In genomic region chr7:129375221-129375938, GRCh38 we compare ENCODE assay signal across 23 cellular contexts. TPM values are rescaled to one million over a fixed set of nuclear protein-coding genes. Genes with fewer than 3 reads are reported as not detected.
A peak's percentile ranks its signal among the peaks of the same experiment; 100 is the strongest.
DNase-seq lines count a peak whose midpoint lies in the region; ATAC-seq and TF ChIP-seq lines count a peak whose summit lies in the region.
"Had no signal": no experiment of that assay in that cellular context is flagged by ENCODE, and none has a peak within 500 bp of the region (broad histone marks: within the 10 kb centered on the region; RNA-seq: fewer than 3 reads in every experiment).

No MANE protein-coding gene starts in this region.

- H3K9me3 ChIP-seq in body of pancreas, result no peaks in the 10 kb centered on the region
- H3K9me3 ChIP-seq in prostate gland, result no peaks in the 10 kb centered on the region
- H3K9me3 ChIP-seq: MG63 had no signal

- WGBS in body of pancreas, 2 donors, result 56 to 75% methylated on average over 2 of the region's 2 CpGs
- WGBS in prostate gland, result 98% methylated on average over 2 of the region's 2 CpGs

- intact Hi-C loops in body of pancreas (cut with DNase I) (no loop called here), prostate gland (cut with DNase I) (no loop called here)

- ATAC-seq in body of pancreas (peak; percentile 42), left lobe of liver (peak; percentile 28), GM21381 (IDR thresholded peaks at IDR 0.05; ENCODE audit: unreplicated experiment) (no peak), HG02852 (IDR thresholded peaks at IDR 0.05; ENCODE audit: unreplicated experiment) (no peak)
- ATAC-seq: esophagus mucosa; naive thymus-derived CD4-positive, alpha-beta T cell had no signal

- DNase-seq in NCI-H146 (lab: John Stamatoyannopoulos, UW) (peak; percentile 7), NCI-H146 treated with DMSO at 0.1 percent for 48 hours (lab: John Stamatoyannopoulos, UW; ENCODE audit: unreplicated experiment) (no peak), body of pancreas (no peak), left lobe of liver (ENCODE audit: low spot score) (no peak), prostate gland (ENCODE audit: low spot score) (no peak)
- DNase-seq: activated CD4-positive, alpha-beta memory T cell treated with anti-CD3 and anti-CD28 coated beads, Interleukin-2, amount 10 ng/mL, durations not matched to agents 7 days and 5 days; activated naive CD8-positive, alpha-beta T cell treated with anti-CD3 and anti-CD28 coated beads for 36 hours; GF-D8; IMR-90; MG63; naive thymus-derived CD4-positive, alpha-beta T cell; NCI-H2029 treated with DMSO at 0.1 percent for 48 hours; NCI-H524 treated with DMSO at 0.1 percent for 48 hours; OCI-M1; posterior cingulate gyrus; stimulated activated CD4-positive, alpha-beta T cell treated with anti-CD3 and anti-CD28 coated beads, Interleukin-4, amount 100 ng/mL, for 1 hour had no signal

- H3K36me3 ChIP-seq in body of pancreas (replicated peaks in 1 of 2; ENCODE audit: insufficient read depth in 1 of 2, low read depth in 2 of 2), result no peaks in the 10 kb centered on the region
- H3K36me3 ChIP-seq in prostate gland, result no peaks in the 10 kb centered on the region
- H3K36me3 ChIP-seq: MG63 had no signal

- no peak for TF ChIP-seq CTCF in body of pancreas (IDR thresholded peaks at IDR 0.05)
- no peak for TF ChIP-seq CTCF in prostate gland (IDR thresholded peaks at IDR 0.05)

- no peaks in the 10 kb centered on the region for H3K27me3 ChIP-seq in body of pancreas
- H3K27me3 ChIP-seq in prostate gland (replicated peaks; ENCODE audit: insufficient read depth), result no peaks in the 10 kb centered on the region
- H3K27me3 ChIP-seq: MG63 had no signal

- no peak for TF ChIP-seq POLR2A in body of pancreas (IDR thresholded peaks at IDR 0.05)
- no peak for TF ChIP-seq POLR2A in prostate gland (IDR thresholded peaks at IDR 0.05)

- H3K4me3 ChIP-seq in body of pancreas, result no peak overlapping the region
- H3K4me3 ChIP-seq in prostate gland, result no peak overlapping the region
- H3K4me3 ChIP-seq: lung, MG63, skin epidermis had no signal

- H3K27ac ChIP-seq in body of pancreas, result peak overlapping the region; percentile 0 to 38 (median 8)
- peak overlapping the region; percentile 25 for H3K27ac ChIP-seq in temporal lobe (ENCODE audit: low read depth, low read length)
- no peak overlapping the region for H3K27ac ChIP-seq in prostate gland
- H3K27ac ChIP-seq: 22Rv1 had no signal

- H3K4me1 ChIP-seq in body of pancreas, result peaks cover 21% of the 10 kb centered on the region
- no peaks in the 10 kb centered on the region for H3K4me1 ChIP-seq in prostate gland (replicated peaks)

RNA-seq across cellular contexts. Expression of gene STRIP2, which starts 58.9 kb away (rescaled TPM):
- total RNA-seq in body of pancreas, result under 1 TPM in 1 of 2 donors, not detected in 1; 0.26 TPM
- total RNA-seq in left lobe of liver, result 0.96 TPM
- 9.6 TPM for total RNA-seq in temporal lobe
- total RNA-seq in prostate gland, result 1 to 10 TPM; 1.1 to 5.5 TPM

Comparison
In these comparisons a context has a peak if more than half of its experiments do, and no peak if none do; other contexts are left out.
1. ATAC-seq: peak in body of pancreas (single experiment) and left lobe of liver (single experiment); none in GM21381 (single experiment) and HG02852 (single experiment).
2. H3K27ac ChIP-seq: peak in body of pancreas (4 of 4) and temporal lobe (single experiment); none in prostate gland (0 of 2).